ENCODE assay signal across 33 cellular contexts in the genomic region with DNA sequence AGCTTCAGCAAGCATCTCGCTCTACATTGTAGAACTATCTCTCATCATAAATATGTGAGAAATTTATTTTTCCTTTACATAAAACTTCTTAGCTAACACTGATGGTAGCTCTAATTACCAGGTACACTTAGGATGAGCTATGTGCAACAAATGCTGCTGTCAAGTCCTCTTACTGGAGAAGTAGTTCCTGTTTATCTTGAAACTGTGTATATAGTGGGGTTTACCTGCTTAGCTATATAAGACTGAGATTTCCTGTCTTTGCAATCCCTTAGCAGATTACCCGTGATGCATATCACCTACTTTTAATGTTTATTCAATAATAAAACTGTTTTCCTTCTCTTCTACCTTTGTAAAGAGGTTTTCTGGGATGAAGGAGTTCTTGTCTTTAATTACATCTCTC.
DNase-seq lines count a peak whose midpoint lies in the region; ATAC-seq and TF ChIP-seq lines count a peak whose summit lies in the region.
"Had no signal": no experiment of that assay in that cellular context is flagged by ENCODE, and none has a peak within 500 bp of the region (broad histone marks: within the 10 kb centered on the region; RNA-seq: fewer than 3 reads in every experiment).

No MANE protein-coding gene starts in this region.

- H3K27ac ChIP-seq in CD4-positive, CD25-positive, alpha-beta regulatory T cell (ENCODE audit: insufficient read depth, low read length, poor library complexity, severe bottlenecking), result no peak overlapping the region
- no peak overlapping the region for H3K27ac ChIP-seq in CD4-positive, alpha-beta T cell (ENCODE audit: low read depth, low read length)
- H3K27ac ChIP-seq in MM.1S (ENCODE audit: low read length) (no peak overlapping the region), mammary epithelial cell (ENCODE audit: insufficient read depth, low read depth, low read length) (no peak overlapping the region)
- H3K27ac ChIP-seq: 22Rv1; A549; BLaER1; BLaER1 treated with 17β-estradiol and CSF1 and Interleukin-3, amounts not matched to agents 10 nM and 100 nM; C4-2B had no signal

- H3K36me3 Mint-ChIP-seq in CD4-positive, CD25-positive, alpha-beta regulatory T cell, result no peaks in the 10 kb centered on the region
- H3K36me3 Mint-ChIP-seq in CD4-positive, alpha-beta T cell (ENCODE audit: low read depth), result no peaks in the 10 kb centered on the region
- H3K36me3 Mint-ChIP-seq: CD14-positive monocyte; CD8-positive, alpha-beta memory T cell; CD8-positive, alpha-beta T cell had no signal

- H3K4me2 ChIP-seq in MM.1S (ENCODE audit: low read depth, low read length), result peak overlapping the region; percentile 2; the same call in 1 of the 2 replicates
- H3K4me2 ChIP-seq in mammary epithelial cell (ENCODE audit: insufficient read depth, low read depth, low read length), result no peak overlapping the region
- H3K4me2 ChIP-seq: A549; BLaER1; BLaER1 treated with 17β-estradiol and CSF1 and Interleukin-3, amounts not matched to agents 10 nM and 100 nM had no signal

- H4K20me1 ChIP-seq in MM.1S (ENCODE audit: insufficient read depth, low read length) (no peaks in the 10 kb centered on the region), mammary epithelial cell (ENCODE audit: insufficient read depth, low read length) (no peaks in the 10 kb centered on the region)
- H4K20me1 ChIP-seq: BLaER1; BLaER1 treated with 17β-estradiol and CSF1 and Interleukin-3, amounts not matched to agents 10 nM and 100 nM had no signal

- peaks cover 3% of the 10 kb centered on the region for H3K4me1 ChIP-seq in CD4-positive, CD25-positive, alpha-beta regulatory T cell (ENCODE audit: control insufficient read depth, insufficient read depth, low read length, poor library complexity, severe bottlenecking)
- peaks cover 15% of the 10 kb centered on the region for H3K4me1 ChIP-seq in MM.1S (ENCODE audit: low read length)
- no peaks in the 10 kb centered on the region for H3K4me1 ChIP-seq in mammary epithelial cell (ENCODE audit: insufficient read depth, low read length)
- H3K4me1 ChIP-seq: A549, BE2C, Caco-2 had no signal

- dilution Hi-C loops in mammary epithelial cell (cut with HindIII; ENCODE audit: low sequenced_read_pairs), result no loop called here

- H3F3A ChIP-seq in MM.1S (ENCODE audit: insufficient read depth, low read length), result no peaks in the 10 kb centered on the region

- peak overlapping the region; percentile 13 to 53 (median 49) for H3K27ac Mint-ChIP-seq in CD4-positive, CD25-positive, alpha-beta regulatory T cell
- peak overlapping the region; percentile 25 for H3K27ac Mint-ChIP-seq in CD4-positive, alpha-beta T cell
- H3K27ac Mint-ChIP-seq: B cell; CD14-positive monocyte; CD4-positive, alpha-beta memory T cell; CD8-positive, alpha-beta memory T cell; CD8-positive, alpha-beta T cell had no signal

- peak; percentile 61 to 74 for ATAC-seq in CD4-positive, CD25-positive, alpha-beta regulatory T cell (ENCODE audit: low read depth in 2 of 2)
- no peak for ATAC-seq in CD4-positive, alpha-beta T cell (ENCODE audit: poor library complexity)
- ATAC-seq in GM18868 (IDR thresholded peaks at IDR 0.05; ENCODE audit: unreplicated experiment), result no peak
- ATAC-seq: A549; CD8-positive, alpha-beta T cell had no signal

- H3K9ac ChIP-seq in MM.1S (ENCODE audit: low read length), result no peak overlapping the region
- no peak overlapping the region for H3K9ac ChIP-seq in mammary epithelial cell (ENCODE audit: insufficient read depth, low read length)
- H3K9ac ChIP-seq: BLaER1; BLaER1 treated with 17β-estradiol and CSF1 and Interleukin-3, amounts not matched to agents 10 nM and 100 nM had no signal

- peaks cover 15 to 52% (median 23%) of the 10 kb centered on the region in 4 donors for H3K4me1 Mint-ChIP-seq in CD4-positive, CD25-positive, alpha-beta regulatory T cell
- peaks cover 45% of the 10 kb centered on the region for H3K4me1 Mint-ChIP-seq in CD4-positive, alpha-beta T cell (ENCODE audit: low read depth)
- H3K4me1 Mint-ChIP-seq: B cell had no signal

- no peak overlapping the region for H3K4me3 Mint-ChIP-seq in CD4-positive, CD25-positive, alpha-beta regulatory T cell
- no peak overlapping the region for H3K4me3 Mint-ChIP-seq in CD4-positive, alpha-beta T cell
- H3K4me3 Mint-ChIP-seq: B cell; CD14-positive monocyte; CD4-positive, alpha-beta memory T cell; CD8-positive, alpha-beta memory T cell; CD8-positive, alpha-beta T cell had no signal

- no peaks in the 10 kb centered on the region for H3K36me3 ChIP-seq in CD4-positive, CD25-positive, alpha-beta regulatory T cell (ENCODE audit: control insufficient read depth, insufficient read depth, low read length)
- no peaks in the 10 kb centered on the region for H3K36me3 ChIP-seq in MM.1S (replicated peaks; ENCODE audit: insufficient read depth, low read length)
- H3K36me3 ChIP-seq in mammary epithelial cell (ENCODE audit: insufficient read depth, low read length), result no peaks in the 10 kb centered on the region
- H3K36me3 ChIP-seq: BE2C; BLaER1; BLaER1 treated with 17β-estradiol and CSF1 and Interleukin-3, amounts not matched to agents 10 nM and 100 nM had no signal

- POLR2A ChIA-PET in CD4-positive, alpha-beta T cell (lab: Charles Lee), result interaction anchor here (1.4 kb wide), 2 partner anchors 26 to 97 kb away, joined by 4 read pairs; no protein-coding TSS in a partner anchor

- peak in 2 of 3 donors; percentile 15 to 17 for DNase-seq in CD4-positive, CD25-positive, alpha-beta regulatory T cell
- no peak for DNase-seq in CD4-positive, alpha-beta T cell
- DNase-seq in GM12865 (ENCODE audit: low read depth) (peak; percentile 21), MM.1S (peak; percentile 34), mammary epithelial cell (no peak)
- no peak for DNase-seq in activated CD4-positive, alpha-beta T cell treated with anti-CD3 and anti-CD28 coated beads, Interleukin-2, amount 50 U/mL, for 1 hour
- DNase-seq in effector CD4-positive, alpha-beta T cell, result no peak
- DNase-seq: 8988T; ACHN; AML-193; BE2C; C1 segment of cervical spinal cord; Caco-2; Calu3; CD4-positive, alpha-beta memory T cell; CD8-positive, alpha-beta memory T cell; CD8-positive, alpha-beta T cell; COR-L47; DMS 273 treated with DMSO at 0.1 percent for 48 hours; DMS153; DMS53; DMS79; DMS79 treated with DMSO at 0.1 percent for 48 hours; DND-41; EL had no signal

- H3K9me3 Mint-ChIP-seq in CD4-positive, CD25-positive, alpha-beta regulatory T cell, result peaks cover 0 to 2% (median 0%) of the 10 kb centered on the region in 7 donors
- H3K9me3 Mint-ChIP-seq in CD4-positive, alpha-beta T cell, result no peaks in the 10 kb centered on the region
- H3K9me3 Mint-ChIP-seq: CD8-positive, alpha-beta T cell had no signal

- 90% methylated on average over 2 of the region's 2 CpGs for whole genome bisulfite sequencing in mammary epithelial cell (ENCODE audit: low coverage, missing lambda C conversion rate)

- peak overlapping the region; percentile 10 for H3K4me3 ChIP-seq in CD4-positive, CD25-positive, alpha-beta regulatory T cell (ENCODE audit: low read depth, low read length)
- no peak overlapping the region for H3K4me3 ChIP-seq in GM12865 (ENCODE audit: low read depth, low read length)
- no peak overlapping the region for H3K4me3 ChIP-seq in MM.1S (ENCODE audit: low read length)
- no peak overlapping the region for H3K4me3 ChIP-seq in mammary epithelial cell (replicated peaks in 1 of 3; ENCODE audit: insufficient read depth in 1 of 3, low read depth in 2 of 3, low read length in 3 of 3)
- H3K4me3 ChIP-seq: A549; BLaER1; BLaER1 treated with 17β-estradiol and CSF1 and Interleukin-3, amounts not matched to agents 10 nM and 100 nM had no signal

- H3K79me2 ChIP-seq in MM.1S (ENCODE audit: low read length) (no peaks in the 10 kb centered on the region), mammary epithelial cell (ENCODE audit: insufficient read depth, low read length) (no peaks in the 10 kb centered on the region)

- H3K27me3 ChIP-seq in CD4-positive, CD25-positive, alpha-beta regulatory T cell (ENCODE audit: control insufficient read depth, insufficient read depth, low read length), result no peaks in the 10 kb centered on the region
- H3K27me3 ChIP-seq in CD4-positive, alpha-beta T cell (ENCODE audit: control insufficient read depth, insufficient read depth, low read length), result no peaks in the 10 kb centered on the region
- H3K27me3 ChIP-seq in MM.1S (replicated peaks; ENCODE audit: insufficient read depth, low read length), result no peaks in the 10 kb centered on the region
- H3K27me3 ChIP-seq in mammary epithelial cell (ENCODE audit: insufficient read depth, low read length), result no peaks in the 10 kb centered on the region
- H3K27me3 ChIP-seq: BE2C; BLaER1; BLaER1 treated with 17β-estradiol and CSF1 and Interleukin-3, amounts not matched to agents 10 nM and 100 nM had no signal

- CTCF ChIA-PET in CD4-positive, alpha-beta T cell (lab: Charles Lee), result no interaction called here
- CTCF ChIA-PET in mammary epithelial cell (lab: Charles Lee; ENCODE audit: low non-redundant PET), result no interaction called here

- H2AFZ ChIP-seq in MM.1S (ENCODE audit: low read length) (no peak overlapping the region), mammary epithelial cell (ENCODE audit: low read depth, low read length) (no peak overlapping the region)

- BruUV-seq in mammary epithelial cell (replicated peaks; lab: Mats Ljungman, UMichigan), result no TSS peak

- intact Hi-C loops in CD4-positive, alpha-beta T cell (cut with DNase I, micrococcal nuclease), result no loop called here
- intact Hi-C loops in mammary epithelial cell (cut with micrococcal nuclease), result no loop called here

- no peaks in the 10 kb centered on the region for H3K9me3 ChIP-seq in CD4-positive, CD25-positive, alpha-beta regulatory T cell (ENCODE audit: control insufficient read depth in 2 of 2, low read length in 2 of 2)
- no peaks in the 10 kb centered on the region for H3K9me3 ChIP-seq in CD4-positive, alpha-beta T cell (ENCODE audit: control insufficient read depth, low read length)
- no peaks in the 10 kb centered on the region for H3K9me3 ChIP-seq in MM.1S (replicated peaks; ENCODE audit: insufficient read depth, low read length)
- no peaks in the 10 kb centered on the region for H3K9me3 ChIP-seq in mammary epithelial cell (replicated peaks; ENCODE audit: insufficient read depth, low read length)
- H3K9me3 ChIP-seq: A549; BE2C; BLaER1; BLaER1 treated with 17β-estradiol and CSF1 and Interleukin-3, amounts not matched to agents 10 nM and 100 nM; Caco-2 had no signal

- H3K9me2 ChIP-seq in MM.1S (replicated peaks; ENCODE audit: insufficient read depth, low read length), result no peaks in the 10 kb centered on the region

- TF ChIP-seq CTCF in CD4-positive, alpha-beta T cell (IDR thresholded peaks at IDR 0.05), result no peak
- TF ChIP-seq CTCF in GM12865 (IDR thresholded peaks at IDR 0.05; ENCODE audit: insufficient read depth, low read depth, low read length, missing control alignments) (no peak), MM.1S (IDR thresholded peaks at IDR 0.05; ENCODE audit: low read length) (no peak), mammary epithelial cell (conservative IDR thresholded peaks at IDR 0.05 in 1 of 2, IDR thresholded peaks at IDR 0.05 in 1 of 2; ENCODE audit: extremely low read depth in 1 of 2, insufficient read depth in 1 of 2, low read depth in 1 of 2, low read length in 2 of 2) (no peak)

- H3K27me3 Mint-ChIP-seq in CD4-positive, CD25-positive, alpha-beta regulatory T cell, result no peaks in the 10 kb centered on the region
- no peaks in the 10 kb centered on the region for H3K27me3 Mint-ChIP-seq in CD4-positive, alpha-beta T cell

- in situ Hi-C loops in mammary epithelial cell (cut with MboI; ENCODE audit: low sequenced_read_pairs in 2 of 2), result no loop called here

Comparison
In these comparisons a context has a peak if more than half of its experiments do, and no peak if none do; other contexts are left out.
1. ATAC-seq: peak in CD4-positive, CD25-positive, alpha-beta regulatory T cell (2 of 2); none in CD4-positive, alpha-beta T cell (single experiment) and GM18868 (single experiment).
2. DNase-seq: peak in CD4-positive, CD25-positive, alpha-beta regulatory T cell (2 of 3), GM12865 (single experiment) and MM.1S (single experiment); none in CD4-positive, alpha-beta T cell (0 of 10), activated CD4-positive, alpha-beta T cell treated with anti-CD3 and anti-CD28 coated beads, Interleukin-2, amount 50 U/mL, for 1 hour (single experiment), mammary epithelial cell (single experiment) and effector CD4-positive, alpha-beta T cell (single experiment).